Comparison of ENCODE assay signal across 12 cellular contexts in the genomic region with DNA sequence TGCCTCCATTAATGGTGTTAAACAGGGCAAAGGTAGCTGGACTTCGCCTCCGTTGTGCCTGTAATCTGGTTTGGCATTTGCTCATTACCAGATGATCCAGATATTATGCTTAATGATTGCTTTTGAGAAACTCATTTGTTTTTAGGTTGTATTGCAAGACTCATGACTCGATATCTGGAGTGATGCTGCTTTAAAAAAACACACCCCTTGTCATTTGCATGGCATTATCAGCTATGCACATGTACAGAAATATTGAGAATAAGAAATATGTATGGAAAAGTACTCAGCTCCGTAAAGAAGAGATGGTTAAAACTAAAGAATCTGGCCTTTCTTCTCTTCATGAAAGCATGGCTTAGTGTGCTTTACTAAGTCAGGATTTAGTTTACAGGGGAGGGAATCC.
DNase-seq lines count a peak whose midpoint lies in the region; ATAC-seq and TF ChIP-seq lines count a peak whose summit lies in the region.
"Had no signal": no experiment of that assay in that cellular context is flagged by ENCODE, and none has a peak within 500 bp of the region (broad histone marks: within the 10 kb centered on the region; RNA-seq: fewer than 3 reads in every experiment).

No MANE protein-coding gene starts in this region.

- TF ChIP-seq CTCF in HCT116 (IDR thresholded peaks at IDR 0.05 in 2 of 3, conservative IDR thresholded peaks at IDR 0.05 in 1 of 3; ENCODE audit: borderline replicate concordance in 1 of 3, insufficient read depth in 1 of 3, low read depth in 2 of 3, low read length in 2 of 3): no peak
- no peak for TF ChIP-seq CTCF in brain (conservative IDR thresholded peaks at IDR 0.05)
- TF ChIP-seq CTCF in left lung (IDR thresholded peaks at IDR 0.05): no peak

- H3K27ac ChIP-seq in HCT116 (ENCODE audit: low read depth, low read length) (no peak overlapping the region), left lung (peak overlapping the region; percentile 10 to 70)
- H3K27ac ChIP-seq: epithelial cell of prostate had no signal

- no peak for TF ChIP-seq RAD21 in HCT116 (IDR thresholded peaks at IDR 0.05; ENCODE audit: low read depth)

- no peak for TF ChIP-seq POLR2A in HCT116 (IDR thresholded peaks at IDR 0.05; ENCODE audit: borderline replicate concordance, extremely low read depth, insufficient read depth, insufficient read length)

- H3K9me2 ChIP-seq in HCT116 (ENCODE audit: insufficient read depth): no peaks in the 10 kb centered on the region

- H3K27me3 ChIP-seq in HCT116 (ENCODE audit: insufficient read depth, low read length) (no peaks in the 10 kb centered on the region), left lung (no peaks in the 10 kb centered on the region)

- RAD21 ChIA-PET in HCT116 (lab: Charles Lee; ENCODE audit: low non-redundant PET in 1 of 2, low total read pairs in 2 of 2, uncharacterized antibody in 2 of 2, unreplicated experiment in 2 of 2): no interaction called here

- H3K4me1 ChIP-seq in HCT116 (ENCODE audit: control insufficient read depth in 1 of 2, insufficient read depth in 2 of 2, low read length in 2 of 2) (peaks cover 10 to 24% of the 10 kb centered on the region in 2 experiments), left lung (peaks cover 20 to 52% of the 10 kb centered on the region in 2 donors)

- peak overlapping the region; percentile 45 for H3K4me2 ChIP-seq in HCT116 (ENCODE audit: low read length)

- H3K36me3 ChIP-seq in HCT116 (ENCODE audit: control insufficient read depth in 1 of 2, insufficient read depth in 2 of 2, low read length in 2 of 2): no peaks in the 10 kb centered on the region
- H3K36me3 ChIP-seq in left lung: peaks cover 0 to 16% of the 10 kb centered on the region in 2 donors

- H3K9me3 ChIP-seq in HCT116 (ENCODE audit: control insufficient read depth in 1 of 2, insufficient read depth in 1 of 2, low read depth in 1 of 2, low read length in 2 of 2) (no peaks in the 10 kb centered on the region), left lung (no peaks in the 10 kb centered on the region)

- CTCF ChIA-PET in HCT116 (lab: Charles Lee): no interaction called here

- peak overlapping the region in 4 of 5 experiments; percentile 49 to 75 (median 64) for H3K4me3 Mint-ChIP-seq in brain
- no peak overlapping the region for H3K4me3 Mint-ChIP-seq in stimulated activated memory B cell treated with anti-CD40 and anti-IgM and Interleukin-4, amounts not matched to agents 10 μg/mL and 1 μg/mL and 100 μg/mL, for 72 hours
- H3K4me3 Mint-ChIP-seq in stimulated activated effector memory CD8-positive, alpha-beta T cell treated with anti-CD3 and anti-CD28 coated beads, Interleukin-12 subunit alpha, Interleukin-12 subunit beta, amount 100 ng/mL, for 72 hours: no peak overlapping the region
- no peak overlapping the region for H3K4me3 Mint-ChIP-seq in activated CD4-positive, alpha-beta T cell treated with anti-CD3 and anti-CD28 coated beads, Interleukin-2, amount 10 ng/mL, durations not matched to agents 24 days and 14 days

- peaks cover 13% of the 10 kb centered on the region; the same call in 1 of the 2 replicates for H4K20me1 ChIP-seq in HCT116 (ENCODE audit: insufficient read depth)

- no TSS peak for BruUV-seq in HCT116 (replicated peaks; lab: Mats Ljungman, UMichigan)

- H3K79me2 ChIP-seq in HCT116 (ENCODE audit: insufficient read depth, low read length): peaks cover 95% of the 10 kb centered on the region

- intact Hi-C loops in HCT116 (cut with micrococcal nuclease): no loop called here
- intact Hi-C loops in left lung (cut with DNase I): no loop called here
- intact Hi-C loops in activated CD4-positive, alpha-beta T cell treated with anti-CD3 and anti-CD28 coated beads, Interleukin-2, amount 10 ng/mL, durations not matched to agents 24 days and 14 days (cut with micrococcal nuclease): no loop called here

- H3K27ac Mint-ChIP-seq in brain: peak overlapping the region in 4 of 5 experiments; percentile 51 to 88 (median 78)
- H3K27ac Mint-ChIP-seq in stimulated activated memory B cell treated with anti-CD40 and anti-IgM and Interleukin-4, amounts not matched to agents 10 μg/mL and 1 μg/mL and 100 μg/mL, for 72 hours: peak overlapping the region; percentile 48
- H3K27ac Mint-ChIP-seq in stimulated activated effector memory CD8-positive, alpha-beta T cell treated with anti-CD3 and anti-CD28 coated beads, Interleukin-12 subunit alpha, Interleukin-12 subunit beta, amount 100 ng/mL, for 72 hours: no peak overlapping the region
- H3K27ac Mint-ChIP-seq in activated CD4-positive, alpha-beta T cell treated with anti-CD3 and anti-CD28 coated beads, Interleukin-2, amount 10 ng/mL, durations not matched to agents 24 days and 14 days: no peak overlapping the region

- peaks cover 33% of the 10 kb centered on the region for H3K36me3 Mint-ChIP-seq in brain
- peaks cover 34% of the 10 kb centered on the region for H3K36me3 Mint-ChIP-seq in stimulated activated memory B cell treated with anti-CD40 and anti-IgM and Interleukin-4, amounts not matched to agents 10 μg/mL and 1 μg/mL and 100 μg/mL, for 72 hours
- peaks cover 16% of the 10 kb centered on the region for H3K36me3 Mint-ChIP-seq in stimulated activated effector memory CD8-positive, alpha-beta T cell treated with anti-CD3 and anti-CD28 coated beads, Interleukin-12 subunit alpha, Interleukin-12 subunit beta, amount 100 ng/mL, for 72 hours
- H3K36me3 Mint-ChIP-seq in activated CD4-positive, alpha-beta T cell treated with anti-CD3 and anti-CD28 coated beads, Interleukin-2, amount 10 ng/mL, durations not matched to agents 24 days and 14 days (ENCODE audit: low read depth): peaks cover 17% of the 10 kb centered on the region

- peak overlapping the region; percentile 12; the same call in 1 of the 2 replicates for H3K9ac ChIP-seq in HCT116 (ENCODE audit: low read length)

- no peaks in the 10 kb centered on the region for H3K27me3 Mint-ChIP-seq in brain
- H3K27me3 Mint-ChIP-seq in stimulated activated memory B cell treated with anti-CD40 and anti-IgM and Interleukin-4, amounts not matched to agents 10 μg/mL and 1 μg/mL and 100 μg/mL, for 72 hours: no peaks in the 10 kb centered on the region
- H3K27me3 Mint-ChIP-seq in activated CD4-positive, alpha-beta T cell treated with anti-CD3 and anti-CD28 coated beads, Interleukin-2, amount 10 ng/mL, durations not matched to agents 24 days and 14 days: no peaks in the 10 kb centered on the region

- POLR2A ChIA-PET in HCT116 (lab: Charles Lee): no interaction called here

- ATAC-seq in HCT116 (no peak), left lung (no peak)
- no peak for ATAC-seq in stimulated activated memory B cell treated with anti-CD40 and anti-IgM and Interleukin-4, amounts not matched to agents 10 μg/mL and 1 μg/mL and 100 μg/mL, for 72 hours
- no peak for ATAC-seq in stimulated activated effector memory CD8-positive, alpha-beta T cell treated with anti-CD3 and anti-CD28 coated beads, Interleukin-12 subunit alpha, Interleukin-12 subunit beta, amount 100 ng/mL, for 72 hours

- H3K4me3 ChIP-seq in HCT116 (replicated peaks in 1 of 2; ENCODE audit: low read depth in 1 of 2, low read length in 2 of 2) (no peak overlapping the region), left lung (no peak overlapping the region)

- DNase-seq in HCT116 (ENCODE audit: low read depth, low spot score) (no peak), left lung (no peak), NCI-H2029 (lab: John Stamatoyannopoulos, UW) (no peak)
- no peak for DNase-seq in stimulated activated effector memory CD8-positive, alpha-beta T cell treated with anti-CD3 and anti-CD28 coated beads, Interleukin-12 subunit alpha, Interleukin-12 subunit beta, amount 100 ng/mL, for 72 hours (ENCODE audit: low spot score in 2 of 2)
- no peak for DNase-seq in activated naive CD4-positive, alpha-beta T cell treated with Interleukin-2 at 50 U/mL for 16 hours
- DNase-seq in activated CD4-positive, alpha-beta T cell treated with anti-CD3 and anti-CD28 coated beads, Interleukin-2, amount 10 ng/mL, durations not matched to agents 24 days and 14 days: no peak
- DNase-seq: activated T-cell treated with anti-CD3 and anti-CD28 coated beads for 4 hours, NCI-H1105 treated with DMSO at 0.1 percent for 48 hours, NCI-H526 had no signal

- H3K9me3 Mint-ChIP-seq in brain: no peaks in the 10 kb centered on the region
- no peaks in the 10 kb centered on the region for H3K9me3 Mint-ChIP-seq in stimulated activated memory B cell treated with anti-CD40 and anti-IgM and Interleukin-4, amounts not matched to agents 10 μg/mL and 1 μg/mL and 100 μg/mL, for 72 hours
- H3K9me3 Mint-ChIP-seq in stimulated activated effector memory CD8-positive, alpha-beta T cell treated with anti-CD3 and anti-CD28 coated beads, Interleukin-12 subunit alpha, Interleukin-12 subunit beta, amount 100 ng/mL, for 72 hours: no peaks in the 10 kb centered on the region
- no peaks in the 10 kb centered on the region for H3K9me3 Mint-ChIP-seq in activated CD4-positive, alpha-beta T cell treated with anti-CD3 and anti-CD28 coated beads, Interleukin-2, amount 10 ng/mL, durations not matched to agents 24 days and 14 days

- peaks cover 93% of the 10 kb centered on the region for H3K4me1 Mint-ChIP-seq in brain
- peaks cover 47% of the 10 kb centered on the region for H3K4me1 Mint-ChIP-seq in stimulated activated memory B cell treated with anti-CD40 and anti-IgM and Interleukin-4, amounts not matched to agents 10 μg/mL and 1 μg/mL and 100 μg/mL, for 72 hours
- peaks cover 68% of the 10 kb centered on the region for H3K4me1 Mint-ChIP-seq in stimulated activated effector memory CD8-positive, alpha-beta T cell treated with anti-CD3 and anti-CD28 coated beads, Interleukin-12 subunit alpha, Interleukin-12 subunit beta, amount 100 ng/mL, for 72 hours
- peaks cover 7% of the 10 kb centered on the region for H3K4me1 Mint-ChIP-seq in activated CD4-positive, alpha-beta T cell treated with anti-CD3 and anti-CD28 coated beads, Interleukin-2, amount 10 ng/mL, durations not matched to agents 24 days and 14 days

- H2AFZ ChIP-seq in HCT116 (ENCODE audit: low read depth, low read length, poor library complexity, severe bottlenecking): no peak overlapping the region

TF ChIP-seq in HCT116, 20 proteins besides CTCF, POLR2A, EP300 and RAD21 (continues in another document):
- TF ChIP-seq TCF7L2 (IDR thresholded peaks at IDR 0.05; ENCODE audit: borderline replicate concordance, extremely low read depth, insufficient read depth, insufficient read length) (no peak), ELF1 (IDR thresholded peaks at IDR 0.05; ENCODE audit: borderline replicate concordance, low read depth) (no peak), EZH2 (IDR thresholded peaks at IDR 0.05) (no peak), SIN3A (IDR thresholded peaks at IDR 0.05; ENCODE audit: low read depth) (no peak), ZFX (IDR thresholded peaks at IDR 0.05) (no peak)
- TF ChIP-seq, protein P1, sequence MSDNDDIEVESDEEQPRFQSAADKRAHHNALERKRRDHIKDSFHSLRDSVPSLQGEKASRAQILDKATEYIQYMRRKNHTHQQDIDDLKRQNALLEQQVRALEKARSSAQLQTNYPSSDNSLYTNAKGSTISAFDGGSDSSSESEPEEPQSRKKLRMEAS (IDR thresholded peaks at IDR 0.05): no peak

Comparison
In these comparisons a context has a peak if more than half of its experiments do, and no peak if none do; other contexts are left out.
1. H3K27ac Mint-ChIP-seq: peak in brain (4 of 5) and stimulated activated memory B cell treated with anti-CD40 and anti-IgM and Interleukin-4, amounts not matched to agents 10 μg/mL and 1 μg/mL and 100 μg/mL, for 72 hours (single experiment); none in stimulated activated effector memory CD8-positive, alpha-beta T cell treated with anti-CD3 and anti-CD28 coated beads, Interleukin-12 subunit alpha, Interleukin-12 subunit beta, amount 100 ng/mL, for 72 hours (single experiment) and activated CD4-positive, alpha-beta T cell treated with anti-CD3 and anti-CD28 coated beads, Interleukin-2, amount 10 ng/mL, durations not matched to agents 24 days and 14 days (single experiment).
2. H3K4me3 Mint-ChIP-seq: peak in brain (4 of 5); none in stimulated activated memory B cell treated with anti-CD40 and anti-IgM and Interleukin-4, amounts not matched to agents 10 μg/mL and 1 μg/mL and 100 μg/mL, for 72 hours (single experiment), stimulated activated effector memory CD8-positive, alpha-beta T cell treated with anti-CD3 and anti-CD28 coated beads, Interleukin-12 subunit alpha, Interleukin-12 subunit beta, amount 100 ng/mL, for 72 hours (single experiment) and activated CD4-positive, alpha-beta T cell treated with anti-CD3 and anti-CD28 coated beads, Interleukin-2, amount 10 ng/mL, durations not matched to agents 24 days and 14 days (single experiment).